Comparison of ENCODE assay signal across 30 cellular contexts in the genomic region with DNA sequence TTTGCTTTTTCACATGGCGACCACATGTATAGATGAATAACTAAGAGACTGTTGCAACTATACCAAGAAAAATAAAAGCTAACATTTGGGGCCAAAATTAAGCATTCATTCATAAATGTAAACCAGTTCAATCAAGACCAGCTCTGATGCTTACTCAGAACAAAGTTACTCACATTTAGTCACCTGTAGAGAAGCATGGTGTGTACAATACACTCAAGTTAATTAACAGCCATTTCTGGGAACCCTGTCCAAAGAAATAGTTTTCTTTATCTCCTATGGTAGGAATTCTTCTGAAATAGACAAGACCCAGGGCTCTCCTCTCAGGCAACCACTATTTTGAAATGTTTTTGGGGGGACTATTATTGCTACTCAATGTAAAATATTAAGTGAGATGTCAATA. TPM values are rescaled to one million over a fixed set of nuclear protein-coding genes. Genes with fewer than 3 reads are reported as not detected.
DNase-seq lines count a peak whose midpoint lies in the region; ATAC-seq and TF ChIP-seq lines count a peak whose summit lies in the region.
"Had no signal": no experiment of that assay in that cellular context is flagged by ENCODE, and none has a peak within 500 bp of the region (broad histone marks: within the 10 kb centered on the region; RNA-seq: fewer than 3 reads in every experiment).

No MANE protein-coding gene starts in this region.

- no peak overlapping the region for H2AFZ ChIP-seq in Loucy (ENCODE audit: low read length)
- H2AFZ ChIP-seq: GM23248 had no signal

- no peaks in the 10 kb centered on the region for H3F3A ChIP-seq in Loucy (ENCODE audit: low read depth)

- H3K4me3 Mint-ChIP-seq in activated B cell treated with CpG ODN at 0.5 μM for 24 hours: peak overlapping the region; percentile 24
- H3K4me3 Mint-ChIP-seq: activated CD8-positive, alpha-beta T cell treated with anti-CD3 and anti-CD28 coated beads, Interleukin-2, amount 10 ng/mL, durations not matched to agents 7 days and 5 days; CD4-positive, CD25-positive, alpha-beta regulatory T cell; dendritic cell treated with granulocyte-macrophage colony-stimulating factor and Interleukin-4, amounts not matched to agents 40 ng/mL and 50 ng/mL, for 4 days; stimulated activated effector memory CD8-positive, alpha-beta T cell treated with anti-CD3 and anti-CD28 coated beads, Interleukin-12 subunit alpha, Interleukin-12 subunit beta, amount 100 ng/mL, for 72 hours had no signal

- H3K27ac ChIP-seq in adrenal gland: no peak overlapping the region
- H3K27ac ChIP-seq: cardiac muscle cell, GM23248, KMS-11, neutrophil, suprapubic skin, uterus had no signal

- H3K4me3 ChIP-seq in Loucy (ENCODE audit: low read length, poor library complexity, severe bottlenecking) (peak overlapping the region; percentile 17), adrenal gland (no peak overlapping the region)
- H3K4me3 ChIP-seq: cardiac muscle cell, GM12878, GM23248, lung, suprapubic skin, uterus had no signal

- CTCF ChIA-PET in activated B cell treated with CpG ODN at 0.5 μM for 24 hours (lab: Charles Lee): interaction anchor here (0.7 to 9.0 kb wide), 4 partner anchors 185 to 463 kb away, joined by 3 to 104 read pairs (median 16); no protein-coding TSS in a partner anchor

- DNase-seq in COR-L47 (lab: John Stamatoyannopoulos, UW) (peak; percentile 31), activated B cell treated with CpG ODN at 0.5 μM for 24 hours (no peak), kidney tubule cell (ENCODE audit: low spot score) (peak; percentile 82), adrenal gland (no peak), H4 (ENCODE audit: low spot score) (no peak)
- DNase-seq in activated effector memory CD4-positive, alpha-beta T cell treated with anti-CD3 and anti-CD28 coated beads, Interleukin-2, amount 50 U/mL, for 16 hours: no peak
- DNase-seq: activated CD4-positive, CD25-positive, alpha-beta regulatory T cell treated with anti-CD3 and anti-CD28 coated beads, Interleukin-2, amount 50 U/mL, for 72 hours; activated CD8-positive, alpha-beta T cell treated with anti-CD3 and anti-CD28 coated beads, Interleukin-2, amount 10 ng/mL, durations not matched to agents 7 days and 5 days; activated T-cell treated with anti-CD3 and anti-CD28 coated beads, Interleukin-2, amount 50 U/mL, for 1 hour; amniotic stem cell; CD4-positive, CD25-positive, alpha-beta regulatory T cell; DMS 273 treated with DMSO at 0.1 percent for 48 hours; GM23248; MV-4-11; NCI-H2171; OCI-M1; SHP77; uterus had no signal

- H3K36me3 ChIP-seq in Loucy (ENCODE audit: insufficient read depth, low read length) (no peaks in the 10 kb centered on the region), adrenal gland (replicated peaks in 1 of 2) (no peaks in the 10 kb centered on the region)
- H3K36me3 ChIP-seq: cardiac muscle cell, neutrophil, suprapubic skin, uterus had no signal

- no peak for TF ChIP-seq CTCF in Loucy (conservative IDR thresholded peaks at IDR 0.05; ENCODE audit: low read length)
- TF ChIP-seq CTCF in activated B cell treated with CpG ODN at 0.5 μM for 24 hours (IDR thresholded peaks at IDR 0.05): no peak
- TF ChIP-seq CTCF in adrenal gland (IDR thresholded peaks at IDR 0.05): no peak

- H3K4me1 ChIP-seq in Loucy (ENCODE audit: insufficient read depth, low read length, poor library complexity, severe bottlenecking): peaks cover 27% of the 10 kb centered on the region
- H3K4me1 ChIP-seq in adrenal gland (replicated peaks in 1 of 2): no peaks in the 10 kb centered on the region
- H3K4me1 ChIP-seq: suprapubic skin, uterus had no signal

- no peak for TF ChIP-seq POLR2A in adrenal gland (IDR thresholded peaks at IDR 0.05)

- H3K9me2 ChIP-seq in Loucy (replicated peaks; ENCODE audit: low read depth, low read length): no peaks in the 10 kb centered on the region

- no peaks in the 10 kb centered on the region for H4K20me1 ChIP-seq in Loucy (ENCODE audit: insufficient read depth, low read length, poor library complexity, severe bottlenecking)

- H3K9ac ChIP-seq in Loucy (ENCODE audit: low read depth, low read length, poor library complexity, severe bottlenecking): no peak overlapping the region
- H3K9ac ChIP-seq: GM23248, KMS-11 had no signal

- H3K27me3 Mint-ChIP-seq in activated B cell treated with CpG ODN at 0.5 μM for 24 hours: no peaks in the 10 kb centered on the region
- H3K27me3 Mint-ChIP-seq: CD4-positive, CD25-positive, alpha-beta regulatory T cell; dendritic cell treated with granulocyte-macrophage colony-stimulating factor and Interleukin-4, amounts not matched to agents 40 ng/mL and 50 ng/mL, for 4 days had no signal

- H3K36me3 Mint-ChIP-seq in activated B cell treated with CpG ODN at 0.5 μM for 24 hours (ENCODE audit: low read depth): no peaks in the 10 kb centered on the region
- H3K36me3 Mint-ChIP-seq: CD4-positive, CD25-positive, alpha-beta regulatory T cell; stimulated activated effector memory CD8-positive, alpha-beta T cell treated with anti-CD3 and anti-CD28 coated beads, Interleukin-12 subunit alpha, Interleukin-12 subunit beta, amount 100 ng/mL, for 72 hours had no signal

- H3K9me3 Mint-ChIP-seq in activated B cell treated with CpG ODN at 0.5 μM for 24 hours: no peaks in the 10 kb centered on the region
- H3K9me3 Mint-ChIP-seq: dendritic cell treated with granulocyte-macrophage colony-stimulating factor and Interleukin-4, amounts not matched to agents 40 ng/mL and 50 ng/mL, for 4 days; stimulated activated effector memory CD8-positive, alpha-beta T cell treated with anti-CD3 and anti-CD28 coated beads, Interleukin-12 subunit alpha, Interleukin-12 subunit beta, amount 100 ng/mL, for 72 hours had no signal

- intact Hi-C loops in activated B cell treated with CpG ODN at 0.5 μM for 24 hours (cut with micrococcal nuclease) (loop anchor here (1.0 to 10.0 kb wide), 5 partner anchors 9 to 750 kb away; partner anchors contain the start of genes COBLL1 and TTC21B), adrenal gland (cut with DNase I) (loop anchor here in 1 of 2 donors (5.0 kb wide), 1 partner anchor 185 kb away; no protein-coding TSS in a partner anchor)

- POLR2A ChIA-PET in activated B cell treated with CpG ODN at 0.5 μM for 24 hours (lab: Charles Lee): no interaction called here

- H3K4me1 Mint-ChIP-seq in activated B cell treated with CpG ODN at 0.5 μM for 24 hours: peaks cover 41% of the 10 kb centered on the region
- H3K4me1 Mint-ChIP-seq: stimulated activated effector memory CD8-positive, alpha-beta T cell treated with anti-CD3 and anti-CD28 coated beads, Interleukin-12 subunit alpha, Interleukin-12 subunit beta, amount 100 ng/mL, for 72 hours had no signal

- H3K4me2 ChIP-seq in Loucy (ENCODE audit: low read depth, low read length, poor library complexity, severe bottlenecking): peak overlapping the region; percentile 63
- H3K4me2 ChIP-seq: KMS-11 had no signal

- 69 to 87% (median 84%) methylated on average over 1 of the region's 1 CpG for WGBS in adrenal gland, 4 donors

- H3K9me3 ChIP-seq in Loucy (ENCODE audit: insufficient read depth, low read depth, low read length) (no peaks in the 10 kb centered on the region), adrenal gland (replicated peaks in 1 of 3) (no peaks in the 10 kb centered on the region)
- H3K9me3 ChIP-seq: neutrophil, suprapubic skin, uterus had no signal

- H3K27ac Mint-ChIP-seq in activated B cell treated with CpG ODN at 0.5 μM for 24 hours: peak overlapping the region; percentile 41
- H3K27ac Mint-ChIP-seq: activated CD8-positive, alpha-beta T cell treated with anti-CD3 and anti-CD28 coated beads, Interleukin-2, amount 10 ng/mL, durations not matched to agents 7 days and 5 days; CD4-positive, CD25-positive, alpha-beta regulatory T cell; dendritic cell treated with granulocyte-macrophage colony-stimulating factor and Interleukin-4, amounts not matched to agents 40 ng/mL and 50 ng/mL, for 4 days; stimulated activated effector memory CD8-positive, alpha-beta T cell treated with anti-CD3 and anti-CD28 coated beads, Interleukin-12 subunit alpha, Interleukin-12 subunit beta, amount 100 ng/mL, for 72 hours had no signal

- no peak for ATAC-seq in activated B cell treated with CpG ODN at 0.5 μM for 24 hours (ENCODE audit: low read depth)
- no peak for ATAC-seq in GM21515 (IDR thresholded peaks at IDR 0.05; ENCODE audit: unreplicated experiment)
- ATAC-seq: activated CD8-positive, alpha-beta T cell treated with anti-CD3 and anti-CD28 coated beads, Interleukin-2, amount 10 ng/mL, durations not matched to agents 7 days and 5 days; GM12878; stimulated activated effector memory CD8-positive, alpha-beta T cell treated with anti-CD3 and anti-CD28 coated beads, Interleukin-12 subunit alpha, Interleukin-12 subunit beta, amount 100 ng/mL, for 72 hours had no signal

- H3K79me2 ChIP-seq in Loucy (ENCODE audit: insufficient read depth, low read length): no peaks in the 10 kb centered on the region

- H3K27me3 ChIP-seq in Loucy (ENCODE audit: insufficient read depth, low read length, poor library complexity, severe bottlenecking): no peaks in the 10 kb centered on the region
- peaks cover 6% of the 10 kb centered on the region for H3K27me3 ChIP-seq in adrenal gland
- H3K27me3 ChIP-seq: cardiac muscle cell, neutrophil, suprapubic skin, uterus had no signal

RNA-seq across cellular contexts. Expression of gene SCN3A, which starts 1.6 kb away (rescaled TPM):
- total RNA-seq in activated B cell treated with CpG ODN at 0.5 μM for 24 hours (2.2 and 2.6 TPM in 2 replicates), adrenal gland (1 to 10 TPM in 3 of 8 donors, under 1 TPM in 5; 0.17 to 4.7 (median 0.49) TPM)
- 1 to 10 TPM in 2 of 3 donors, under 1 TPM in 1; 0.47 to 2.5 (median 1.1) TPM for polyA plus RNA-seq in adrenal gland
- total RNA-seq in H4 (2014; rRNA removed; shearing (Covaris generic)): 1.0 and 1.3 TPM in 2 replicates
- total RNA-seq: activated CD8-positive, alpha-beta T cell treated with anti-CD3 and anti-CD28 coated beads, Interleukin-2, amount 10 ng/mL, durations not matched to agents 7 days and 5 days; CD4-positive, CD25-positive, alpha-beta regulatory T cell had no signal
- polyA plus RNA-seq: cardiac muscle cell, GM23248 had no signal

RNA-seq across cellular contexts. Expression of gene SCN2A, which starts 37.0 kb away (rescaled TPM):
- total RNA-seq in activated B cell treated with CpG ODN at 0.5 μM for 24 hours: 0.16 TPM in 1 of 2 replicates, not detected in the other
- 1 to 10 TPM in 3 of 8 donors, under 1 TPM in 5; 0.34 to 2.6 (median 0.84) TPM for total RNA-seq in adrenal gland
- polyA plus RNA-seq in adrenal gland: 1 to 10 TPM; 1.0 to 3.5 (median 2.0) TPM
- total RNA-seq in H4 (2014; rRNA removed; shearing (Covaris generic)): 0.10 and 0.64 TPM in 2 replicates
- total RNA-seq: CD4-positive, CD25-positive, alpha-beta regulatory T cell; GM12878; pulmonary artery endothelial cell; skeletal muscle tissue had no signal
- polyA plus RNA-seq: cardiac muscle cell; CD4-positive, CD25-positive, alpha-beta regulatory T cell had no signal

Comparison
In these comparisons a context has a peak if more than half of its experiments do, and no peak if none do; other contexts are left out.
1. DNase-seq: peak in COR-L47 (single experiment) and kidney tubule cell (single experiment); none in activated B cell treated with CpG ODN at 0.5 μM for 24 hours (single experiment), activated effector memory CD4-positive, alpha-beta T cell treated with anti-CD3 and anti-CD28 coated beads, Interleukin-2, amount 50 U/mL, for 16 hours (single experiment), adrenal gland (0 of 7) and H4 (single experiment).